8 cellular contexts compared by ENCODE assay signal in the genomic region with DNA sequence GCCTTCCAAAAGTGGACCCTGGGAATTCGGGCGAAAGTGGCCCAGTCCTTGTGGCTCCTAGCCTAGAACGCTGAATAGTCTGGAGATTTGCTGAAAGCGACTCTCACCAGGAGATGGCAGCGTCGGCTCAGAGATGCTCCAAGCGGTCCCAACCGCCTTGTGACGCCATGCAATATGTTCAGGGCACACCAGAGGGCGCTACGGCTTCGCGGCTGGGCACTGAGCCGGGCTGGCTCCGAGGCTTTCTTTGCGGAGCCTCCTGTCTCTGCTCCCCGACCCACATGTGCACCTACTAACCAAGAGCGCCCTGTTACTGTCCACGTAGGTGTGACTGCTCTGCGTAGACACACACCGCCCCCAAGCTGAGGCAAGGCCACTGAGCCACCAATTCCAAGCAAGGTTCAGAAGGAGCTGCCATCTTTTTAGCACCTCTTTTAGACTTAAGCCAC.
DNase-seq lines count a peak whose midpoint lies in the region; ATAC-seq lines count a peak whose summit lies in the region.

No MANE protein-coding gene starts in this region.

- ATAC-seq in GM19035 (IDR thresholded peaks at IDR 0.05; ENCODE audit: unreplicated experiment) (peak; percentile 99), HG03196 (IDR thresholded peaks at IDR 0.05; ENCODE audit: unreplicated experiment) (peak; percentile 99)
- ATAC-seq in activated CD4-positive, CD25-positive, alpha-beta regulatory T cell treated with anti-CD3 and anti-CD28 coated beads, Interleukin-2, amount 50 U/mL, for 24 hours = peak; percentile 94

- DNase-seq in Ammon's horn (ENCODE audit: low spot score) = peak; percentile 93
- DNase-seq in NCI-H345 (lab: John Stamatoyannopoulos, UW) = peak; percentile 88
- DNase-seq in central memory CD4-positive, alpha-beta T cell = peak; percentile 79
- DNase-seq in left kidney (ENCODE audit: low read depth, low spot score) = peak; percentile 92
- peak; percentile 89 to 91 for DNase-seq in stimulated activated CD4-positive, alpha-beta T cell treated with anti-CD3 and anti-CD28 coated beads, Interleukin-2, amount 100 ng/mL, for 48 hours

Comparison
In these comparisons a context has a peak if more than half of its experiments do, and no peak if none do; other contexts are left out.
1. Peak in every context shown above with its lines: DNase-seq and ATAC-seq.